In genomic region chr9:113580041-113580953, GRCh38 we compare ENCODE assay signal across 7 cellular contexts.
DNase-seq lines count a peak whose midpoint lies in the region; ATAC-seq and TF ChIP-seq lines count a peak whose summit lies in the region.

No MANE protein-coding gene starts in this region.

- no peaks in the 10 kb centered on the region for H3K36me3 Mint-ChIP-seq in nephron (ENCODE audit: low read depth)

- TF ChIP-seq CTCF in KMS-11 (conservative IDR thresholded peaks at IDR 0.05; ENCODE audit: low read depth, low read length) (no peak), nephron (IDR thresholded peaks at IDR 0.05; ENCODE audit: unreplicated experiment in 3 of 3) (no peak)

- H3K36me3 ChIP-seq in KMS-11 (ENCODE audit: insufficient read depth) (no peaks in the 10 kb centered on the region), stomach smooth muscle (ENCODE audit: control insufficient read depth in 2 of 2, insufficient read depth in 2 of 2, low read length in 2 of 2) (peaks cover 14 to 17% of the 10 kb centered on the region in 2 donors)

- H3K9ac ChIP-seq in KMS-11 (no peak overlapping the region), stomach smooth muscle (ENCODE audit: low read length in 2 of 2) (peak overlapping the region in 1 of 2 donors; percentile 5)

- DNase-seq in activated CD4-positive, alpha-beta T cell treated with anti-CD3 and anti-CD28 coated beads, Interleukin-2, amount 50 U/mL, for 1 hour: peak; percentile 51
- DNase-seq in effector CD4-positive, alpha-beta T cell: peak; percentile 18
- no peak for DNase-seq in NCI-H1417 treated with DMSO at 0.1 percent for 48 hours (lab: John Stamatoyannopoulos, UW)

- no peaks in the 10 kb centered on the region for H3K79me2 ChIP-seq in KMS-11 (ENCODE audit: insufficient read depth, low read depth)

- H3K4me3 ChIP-seq in KMS-11 (IDR thresholded peaks at IDR 0.05; ENCODE audit: insufficient read depth, low read depth, low read length) (no peak overlapping the region), stomach smooth muscle (ENCODE audit: low read length in 2 of 2) (peak overlapping the region; percentile 3 to 8)

- H3K4me1 ChIP-seq in KMS-11 (ENCODE audit: low read depth, poor library complexity, severe bottlenecking) (peaks cover 66% of the 10 kb centered on the region), stomach smooth muscle (ENCODE audit: control insufficient read depth, insufficient read depth, low read length) (peaks cover 51% of the 10 kb centered on the region)

- H3K27ac Mint-ChIP-seq in nephron: peak overlapping the region; percentile 66 to 81 (median 74)

- no peak overlapping the region for H3K4me3 Mint-ChIP-seq in nephron

- H3K4me1 Mint-ChIP-seq in nephron: peaks cover 40% of the 10 kb centered on the region

- H3K9me3 ChIP-seq in stomach smooth muscle (ENCODE audit: control insufficient read depth in 2 of 2, low read length in 2 of 2): no peaks in the 10 kb centered on the region

- no peaks in the 10 kb centered on the region for H4K20me1 ChIP-seq in KMS-11 (ENCODE audit: insufficient read depth)

- no peaks in the 10 kb centered on the region for H3K9me3 Mint-ChIP-seq in nephron

- ATAC-seq in GM18873 (IDR thresholded peaks at IDR 0.05; ENCODE audit: low FRiP score, unreplicated experiment): no peak

- H3K27ac ChIP-seq in KMS-11 (peak overlapping the region; percentile 81; the same call in 1 of the 2 replicates), stomach smooth muscle (ENCODE audit: low read length) (peak overlapping the region; percentile 81)

- no peak overlapping the region for H2AFZ ChIP-seq in KMS-11 (ENCODE audit: low read depth)

- peak overlapping the region; percentile 91 for H3K4me2 ChIP-seq in KMS-11

- peaks cover 6% of the 10 kb centered on the region for H3K27me3 Mint-ChIP-seq in nephron (ENCODE audit: low read depth)

- H3K27me3 ChIP-seq in KMS-11 (ENCODE audit: insufficient read depth, low read depth) (no peaks in the 10 kb centered on the region), stomach smooth muscle (ENCODE audit: control insufficient read depth in 1 of 2, insufficient read depth in 2 of 2, low read length in 2 of 2) (no peaks in the 10 kb centered on the region)
